ENCODE assay signal across 1 cellular context in genomic region chr2:189702071-189702470, GRCh38.
TF ChIP-seq lines count a peak whose summit lies in the region.

No MANE protein-coding gene starts in this region.

TF ChIP-seq in GM12878, 131 proteins besides CTCF, POLR2A, EP300 and RAD21 (continued from another document):
- no peak for TF ChIP-seq ZBTB40 (IDR thresholded peaks at IDR 0.05; ENCODE audit: borderline replicate concordance)
- no peak for TF ChIP-seq BMI1 (IDR thresholded peaks at IDR 0.05; ENCODE audit: borderline replicate concordance)
- no peak for TF ChIP-seq RFX5 (IDR thresholded peaks at IDR 0.05; ENCODE audit: low read depth, low read length)
- TF ChIP-seq NFYA (IDR thresholded peaks at IDR 0.05; ENCODE audit: borderline replicate concordance, low read depth, low read length), result no peak
- TF ChIP-seq BACH1 (IDR thresholded peaks at IDR 0.05; ENCODE audit: borderline replicate concordance), result no peak
- TF ChIP-seq CBX3 (IDR thresholded peaks at IDR 0.05; ENCODE audit: borderline replicate concordance, low read depth), result no peak
- no peak for TF ChIP-seq NFIC (IDR thresholded peaks at IDR 0.05; ENCODE audit: low read depth, low read length)
- TF ChIP-seq REST (IDR thresholded peaks at IDR 0.05; ENCODE audit: low read depth, low read length), result no peak
- TF ChIP-seq FOS (IDR thresholded peaks at IDR 0.05; ENCODE audit: borderline replicate concordance, extremely low read depth, insufficient read length), result no peak
- no peak for TF ChIP-seq SKIL (IDR thresholded peaks at IDR 0.05; ENCODE audit: low read depth, poor library complexity, severe bottlenecking)
- TF ChIP-seq MXI1 (IDR thresholded peaks at IDR 0.05; ENCODE audit: low read depth, low read length), result no peak
- no peak for TF ChIP-seq ESRRA (IDR thresholded peaks at IDR 0.05; ENCODE audit: low read length)
- TF ChIP-seq CBFB (IDR thresholded peaks at IDR 0.05; ENCODE audit: low read depth), result no peak
- TF ChIP-seq MEF2B (IDR thresholded peaks at IDR 0.05; ENCODE audit: partially characterized antibody, poor library complexity, severe bottlenecking), result no peak
- no peak for TF ChIP-seq MAX (IDR thresholded peaks at IDR 0.05; ENCODE audit: low read depth, low read length)
